1 cellular context compared by ENCODE assay signal in genomic region chr17:73506470-73507435, GRCh38.
TF ChIP-seq lines count a peak whose summit lies in the region.

No MANE protein-coding gene starts in this region.

TF ChIP-seq in HEK293, 187 proteins besides CTCF, POLR2A, EP300 and RAD21:
- TF ChIP-seq ZNF513 (tag by site-specific recombination; IDR thresholded peaks at IDR 0.05) (no peak), ZIC2 (tag by site-specific recombination; IDR thresholded peaks at IDR 0.05) (peak; percentile 72), FEZF1 (tag by site-specific recombination; IDR thresholded peaks at IDR 0.05) (peak; percentile 8; the same call in 1 of the 2 replicates), HOXD13 (CRISPR knock-in tag; IDR thresholded peaks at IDR 0.05; ENCODE audit: borderline replicate concordance) (peak; percentile 58; the same call in 1 of the 2 replicates)
